ENCODE assay signal across 9 cellular contexts in the genomic region with DNA sequence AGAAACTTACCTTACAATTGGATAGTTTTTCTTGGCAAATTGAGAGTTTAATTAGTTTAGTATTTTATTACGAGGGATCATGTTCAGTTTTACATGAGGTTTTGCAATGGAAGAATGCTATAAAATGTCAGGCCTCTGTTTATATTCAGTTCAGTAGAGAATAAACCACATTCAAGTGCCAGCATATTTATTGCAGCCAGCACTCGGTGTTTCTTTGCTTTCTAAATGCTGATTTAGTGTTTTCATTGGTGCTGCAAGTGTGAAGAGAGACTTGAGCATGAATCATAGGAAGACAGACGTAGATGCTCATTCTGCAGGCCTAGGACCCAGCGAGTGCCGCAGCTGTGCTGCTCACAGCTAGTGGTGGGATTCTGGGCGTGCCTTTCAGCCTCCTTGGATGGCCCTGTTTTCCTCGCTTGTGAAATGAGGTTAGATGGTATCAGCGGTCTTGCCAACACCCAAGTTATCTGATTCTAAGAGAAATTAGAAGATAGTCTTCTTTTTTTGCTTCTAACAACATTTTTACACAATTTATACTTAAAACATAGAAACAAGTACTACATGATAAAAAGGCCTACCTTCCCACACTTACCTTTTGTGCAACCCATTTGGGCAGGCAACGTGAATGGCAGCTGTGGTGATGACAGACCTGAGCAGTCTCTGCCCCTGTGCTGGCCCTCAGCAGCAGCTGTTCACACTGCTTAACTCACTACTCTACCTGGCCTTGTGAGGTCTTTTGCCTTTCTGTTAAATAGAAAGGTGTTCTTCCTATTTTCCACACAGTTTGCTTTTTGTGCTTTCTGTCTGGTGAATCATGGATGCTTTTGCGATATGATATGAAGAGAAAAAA. TPM values are rescaled to one million over a fixed set of nuclear protein-coding genes. Genes with fewer than 3 reads are reported as not detected.
A peak's percentile ranks its signal among the peaks of the same experiment; 100 is the strongest.
DNase-seq lines count a peak whose midpoint lies in the region; ATAC-seq, FAIRE-seq and TF ChIP-seq lines count a peak whose summit lies in the region.
"Had no signal": no experiment of that assay in that cellular context is flagged by ENCODE, and none has a peak within 500 bp of the region (broad histone marks: within the 10 kb centered on the region; RNA-seq: fewer than 3 reads in every experiment).

No MANE protein-coding gene starts in this region.

- DNase-seq in GM23248 (peak; percentile 61), WTC11 (ENCODE audit: low spot score) (no peak), NCI-H128 (lab: John Stamatoyannopoulos, UW; ENCODE audit: unreplicated experiment) (no peak), glomerular visceral epithelial cell (ENCODE audit: extremely low spot score) (no peak), small intestine (no peak), germinal center (ENCODE audit: low spot score) (no peak)
- peak; percentile 15 for DNase-seq in effector CD8-positive, alpha-beta T cell (lab: John Stamatoyannopoulos, UW)
- peak; percentile 44 to 61 for DNase-seq in stimulated activated CD4-positive, alpha-beta T cell treated with anti-CD3 and anti-CD28 coated beads, Interleukin-4, amount 100 ng/mL, for 4 hours
- DNase-seq: right lobe of liver had no signal

- WGBS in GM23248 (ENCODE audit: low coverage in 1 of 2, low lambda C conversion rate in 2 of 2, missing lambda C conversion rate in 2 of 2), 2 experiments, result 46 to 53% methylated on average over 10 of the region's 10 CpGs
- 57 to 87% (median 81%) methylated on average over 10 of the region's 10 CpGs for WGBS in small intestine, 3 donors

- no peaks in the 10 kb centered on the region for H3K36me3 Mint-ChIP-seq in WTC11

- peaks cover 41% of the 10 kb centered on the region for H3K4me1 Mint-ChIP-seq in WTC11

- in situ Hi-C loops in GM23248 (cut with MboI), result no loop called here

- FAIRE-seq in small intestine (lab: Jason Lieb, UNC), result no peak

- no peak overlapping the region for H3K4me3 ChIP-seq in GM23248
- H3K4me3 ChIP-seq in small intestine (ENCODE audit: low read depth in 1 of 2, low read length in 2 of 2), result no peak overlapping the region
- H3K4me3 ChIP-seq: right lobe of liver had no signal

- H2AFZ ChIP-seq in GM23248, result peak overlapping the region; percentile 6; the same call in 1 of the 2 replicates

- no peaks in the 10 kb centered on the region for H3K79me2 ChIP-seq in GM23248 (ENCODE audit: insufficient read depth)

- H3K27me3 Mint-ChIP-seq in WTC11 (ENCODE audit: low read depth), result no peaks in the 10 kb centered on the region

- CTCF ChIA-PET in WTC11 (lab: Charles Lee), result no interaction called here

- peaks cover 32% of the 10 kb centered on the region for H3K4me1 ChIP-seq in GM23248 (ENCODE audit: insufficient read depth)
- H3K4me1 ChIP-seq in small intestine (ENCODE audit: control insufficient read depth in 2 of 2, insufficient read depth in 1 of 2, low read depth in 1 of 2, low read length in 1 of 2), result peaks cover 0 to 2% of the 10 kb centered on the region in 2 donors
- H3K4me1 ChIP-seq: right lobe of liver had no signal

- no peak overlapping the region for H3K4me3 Mint-ChIP-seq in WTC11

- H3K9me3 ChIP-seq in GM23248 (ENCODE audit: low read depth) (no peaks in the 10 kb centered on the region), small intestine (ENCODE audit: control insufficient read depth, low read depth) (no peaks in the 10 kb centered on the region)
- H3K9me3 ChIP-seq: right lobe of liver had no signal

- ATAC-seq in WTC11, result peak; percentile 49

- H3K4me2 ChIP-seq in GM23248 (ENCODE audit: unreplicated experiment), result peak overlapping the region; percentile 42

- H3K27me3 ChIP-seq in GM23248 (replicated peaks; ENCODE audit: insufficient read depth) (no peaks in the 10 kb centered on the region), small intestine (ENCODE audit: control insufficient read depth in 2 of 2, insufficient read depth in 2 of 2, low read length in 2 of 2) (no peaks in the 10 kb centered on the region)
- H3K27me3 ChIP-seq: right lobe of liver had no signal

- no peaks in the 10 kb centered on the region for H4K20me1 ChIP-seq in GM23248 (ENCODE audit: insufficient read depth)

- H3K27ac Mint-ChIP-seq in WTC11, result peak overlapping the region; percentile 43; the same call in 1 of the 2 replicates

- peaks cover 22% of the 10 kb centered on the region for H3F3A ChIP-seq in GM23248 (ENCODE audit: insufficient read depth)

- H3K9me3 Mint-ChIP-seq in WTC11, result no peaks in the 10 kb centered on the region

- POLR2A ChIA-PET in WTC11 (lab: Charles Lee), result no interaction called here

- no peak for TF ChIP-seq CTCF in WTC11 (IDR thresholded peaks at IDR 0.05)

- H3K27ac ChIP-seq in GM23248, result peak overlapping the region; percentile 17; the same call in 1 of the 2 replicates
- H3K27ac ChIP-seq in small intestine (ENCODE audit: low read depth in 1 of 2, low read length in 1 of 2), result peak overlapping the region in 1 of 2 donors; percentile 80
- H3K27ac ChIP-seq: right lobe of liver had no signal

- H3K36me3 ChIP-seq in GM23248 (ENCODE audit: low read depth), result no peaks in the 10 kb centered on the region
- no peaks in the 10 kb centered on the region for H3K36me3 ChIP-seq in small intestine (ENCODE audit: control insufficient read depth in 2 of 2, insufficient read depth in 2 of 2, low read length in 2 of 2)
- H3K36me3 ChIP-seq: right lobe of liver had no signal

- H3K9me2 ChIP-seq in GM23248 (ENCODE audit: insufficient read depth), result no peaks in the 10 kb centered on the region

- H3K9ac ChIP-seq in GM23248, result no peak overlapping the region

TF ChIP-seq in WTC11, 78 proteins besides CTCF, POLR2A, EP300 and RAD21:
- TF ChIP-seq KAT7 (CRISPR knock-in tag; IDR thresholded peaks at IDR 0.05; ENCODE audit: borderline replicate concordance) (no peak), ZNF416 (CRISPR knock-in tag; IDR thresholded peaks at IDR 0.05) (no peak)
- TF ChIP-seq, protein P1, sequence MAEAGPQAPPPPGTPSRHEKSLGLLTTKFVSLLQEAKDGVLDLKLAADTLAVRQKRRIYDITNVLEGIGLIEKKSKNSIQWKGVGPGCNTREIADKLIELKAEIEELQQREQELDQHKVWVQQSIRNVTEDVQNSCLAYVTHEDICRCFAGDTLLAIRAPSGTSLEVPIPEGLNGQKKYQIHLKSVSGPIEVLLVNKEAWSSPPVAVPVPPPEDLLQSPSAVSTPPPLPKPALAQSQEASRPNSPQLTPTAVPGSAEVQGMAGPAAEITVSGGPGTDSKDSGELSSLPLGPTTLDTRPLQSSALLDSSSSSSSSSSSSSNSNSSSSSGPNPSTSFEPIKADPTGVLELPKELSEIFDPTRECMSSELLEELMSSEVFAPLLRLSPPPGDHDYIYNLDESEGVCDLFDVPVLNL (CRISPR knock-in tag; IDR thresholded peaks at IDR 0.05; ENCODE audit: borderline replicate concordance, low read depth), result no peak
TF ChIP-seq in WTC11: peak in this region for 0.

RNA-seq across cellular contexts. Expression of a gene that starts 26.8 kb away (rescaled TPM):
- total RNA-seq in GM23248 (2014; rRNA removed; shearing (Covaris generic)), result 9.9 and 14.8 TPM in 2 replicates
- polyA plus RNA-seq in GM23248 (2016; fragmentation: Nextera tagmentation; extraction: Ambion mirVana), result 10.3 and 10.4 TPM in 2 replicates
- 18.1 to 24.1 TPM (median 19.9 TPM) in 3 replicates for total RNA-seq in WTC11 (2021)
- 10 to 100 TPM in 2 of 3 donors, 1 to 10 TPM in 1; 8.5 to 11.6 (median 10.3) TPM for polyA plus RNA-seq in small intestine

Comparison
In these comparisons a context has a peak if more than half of its experiments do, and no peak if none do; other contexts are left out.
1. DNase-seq: peak in GM23248 (single experiment), effector CD8-positive, alpha-beta T cell (single experiment) and stimulated activated CD4-positive, alpha-beta T cell treated with anti-CD3 and anti-CD28 coated beads, Interleukin-4, amount 100 ng/mL, for 4 hours (2 of 2); none in WTC11 (single experiment), NCI-H128 (single experiment), glomerular visceral epithelial cell (single experiment), small intestine (single experiment) and germinal center (single experiment).